ENCODE assay signal across 11 cellular contexts in genomic region chr13:42478531-42479156, GRCh38.
A peak's percentile ranks its signal among the peaks of the same experiment; 100 is the strongest.
DNase-seq lines count a peak whose midpoint lies in the region; ATAC-seq, FAIRE-seq and TF ChIP-seq lines count a peak whose summit lies in the region.
"Had no signal": no experiment of that assay in that cellular context is flagged by ENCODE, and none has a peak within 500 bp of the region (broad histone marks: within the 10 kb centered on the region; RNA-seq: fewer than 3 reads in every experiment).

No MANE protein-coding gene starts in this region.

- no peak overlapping the region for H4K5ac ChIP-seq in H1 (ENCODE audit: insufficient read length, low read depth, low read length)

- no peak overlapping the region for H2AK5ac ChIP-seq in H1 (ENCODE audit: low read depth, low read length)

- CTCF ChIA-PET in H1 (lab: Charles Lee; ENCODE audit: partially characterized antibody): interaction anchor here (0.6 to 1.9 kb wide), 14 partner anchors 13 to 606 kb away, joined by 3 to 6 read pairs (median 4); no protein-coding TSS in a partner anchor

- peak; percentile 92 for FAIRE-seq in H1 (lab: Jason Lieb, UNC)

- H3K4me1 ChIP-seq in H1 (replicated peaks in 1 of 4; ENCODE audit: control insufficient read depth in 3 of 4, insufficient read depth in 4 of 4, low read length in 3 of 4): no peaks in the 10 kb centered on the region

- ATAC-seq in GM19397 (IDR thresholded peaks at IDR 0.05; ENCODE audit: unreplicated experiment): no peak

- H2AFZ ChIP-seq in H1 (ENCODE audit: low read length): peak overlapping the region; percentile 92

- no peak overlapping the region for H3K4me3 Mint-ChIP-seq in progenitor cell of endocrine pancreas (ENCODE audit: low read depth)
- H3K4me3 Mint-ChIP-seq: activated CD4-positive, alpha-beta memory T cell treated with anti-CD3 and anti-CD28 coated beads, Interleukin-2, amount 10 ng/mL, durations not matched to agents 7 days and 5 days had no signal

- no peaks in the 10 kb centered on the region for H3K23me2 ChIP-seq in H1 (ENCODE audit: low read depth, low read length)

- 63% methylated on average over 3 of the region's 3 CpGs; no CpG with 5 or more reads in 1 of the 2 experiments for WGBS in H1 (ENCODE audit: extremely low coverage in 1 of 2, insufficient coverage in 1 of 2, insufficient read length in 1 of 2, insufficient replicate concordance in 2 of 2, low coverage in 1 of 2, low lambda C conversion rate in 2 of 2, missing lambda C conversion rate in 1 of 2), 2 experiments

- no peak overlapping the region for H3K56ac ChIP-seq in H1 (replicated peaks; ENCODE audit: insufficient read length, low read depth, low read length)

- H3K4ac ChIP-seq in H1 (replicated peaks; ENCODE audit: insufficient read length, low read depth, low read length): no peak overlapping the region

- TF ChIP-seq RAD21 in H1 (IDR thresholded peaks at IDR 0.05 in 1 of 2, conservative IDR thresholded peaks at IDR 0.05 in 1 of 2; ENCODE audit: low read depth in 2 of 2, low read length in 2 of 2): peak; percentile 65 to 75

- H3K27ac Mint-ChIP-seq in progenitor cell of endocrine pancreas: no peak overlapping the region
- H3K27ac Mint-ChIP-seq: activated CD4-positive, alpha-beta memory T cell treated with anti-CD3 and anti-CD28 coated beads, Interleukin-2, amount 10 ng/mL, durations not matched to agents 7 days and 5 days had no signal

- no peaks in the 10 kb centered on the region for H4K20me1 ChIP-seq in H1 (replicated peaks in 1 of 2; ENCODE audit: control insufficient read depth in 1 of 2, insufficient read depth in 2 of 2, low read length in 2 of 2)

- no peak overlapping the region for H3K23ac ChIP-seq in H1 (ENCODE audit: insufficient read length)

- peaks cover 2% of the 10 kb centered on the region for H3K4me1 Mint-ChIP-seq in progenitor cell of endocrine pancreas (ENCODE audit: low read depth)

- H3K27me3 ChIP-seq in H1 (replicated peaks in 1 of 4; ENCODE audit: control insufficient read depth in 3 of 4, extremely low read depth in 1 of 4, insufficient read depth in 3 of 4, low read length in 3 of 4): no peaks in the 10 kb centered on the region

- H3K79me2 ChIP-seq in H1 (ENCODE audit: control insufficient read depth in 1 of 2, insufficient read depth in 2 of 2, low read length in 2 of 2): no peaks in the 10 kb centered on the region

- peak in 2 of 3 experiments; percentile 51 to 74; a peak in 3 of 4 replicates for TF ChIP-seq CTCF in H1 (IDR thresholded peaks at IDR 0.05; ENCODE audit: control extremely low read depth in 1 of 3, insufficient read depth in 1 of 3, low read depth in 1 of 3, low read length in 3 of 3)
- peak; percentile 33 for TF ChIP-seq CTCF in progenitor cell of endocrine pancreas (IDR thresholded peaks at IDR 0.05; ENCODE audit: unreplicated experiment)

- H2BK12ac ChIP-seq in H1 (ENCODE audit: low read depth, low read length): no peak overlapping the region

- no peak for TF ChIP-seq EP300 in H1 (IDR thresholded peaks at IDR 0.05; ENCODE audit: borderline replicate concordance in 1 of 2, low read depth in 2 of 2, low read length in 2 of 2)

- no peak overlapping the region for H3K18ac ChIP-seq in H1 (ENCODE audit: extremely low read depth, low read length)

- no peak overlapping the region for H2BK15ac ChIP-seq in H1 (ENCODE audit: low read length)

- no peak overlapping the region for H2BK120ac ChIP-seq in H1 (replicated peaks; ENCODE audit: low read depth, low read length)

- no peaks in the 10 kb centered on the region for H3K79me1 ChIP-seq in H1 (ENCODE audit: low read depth, low read length)

- no peak overlapping the region for H3K4me2 ChIP-seq in H1 (ENCODE audit: insufficient read depth in 1 of 2, low read depth in 2 of 2, low read length in 2 of 2)

- no peak for TF ChIP-seq POLR2A in H1 (IDR thresholded peaks at IDR 0.05; ENCODE audit: control extremely low read depth in 1 of 2, low read depth in 2 of 2, low read length in 2 of 2)

- H3K4me3 ChIP-seq in H1 (ENCODE audit: extremely low read depth in 1 of 4, insufficient read depth in 2 of 4, low read depth in 3 of 4, low read length in 4 of 4): no peak overlapping the region

- no peak overlapping the region for H3K14ac ChIP-seq in H1 (ENCODE audit: insufficient read length)

- DNase-seq in NCI-H82 (lab: John Stamatoyannopoulos, UW) (peak; percentile 46), NCI-H82 treated with DMSO at 0.1 percent for 48 hours (lab: John Stamatoyannopoulos, UW; ENCODE audit: unreplicated experiment) (no peak), NCI-H1694 (lab: John Stamatoyannopoulos, UW) (peak; percentile 7), H1 (ENCODE audit: low read depth in 1 of 2, low spot score in 2 of 2) (no peak), progenitor cell of endocrine pancreas (ENCODE audit: low spot score, unreplicated experiment) (no peak), AG08395 (ENCODE audit: low spot score) (no peak), NCI-H1930 (lab: John Stamatoyannopoulos, UW) (no peak)
- DNase-seq: activated CD4-positive, alpha-beta memory T cell treated with anti-CD3 and anti-CD28 coated beads, Interleukin-2, amount 10 ng/mL, durations not matched to agents 7 days and 5 days; C1 segment of cervical spinal cord had no signal

- peaks cover 4% of the 10 kb centered on the region for H3K27me3 Mint-ChIP-seq in progenitor cell of endocrine pancreas
- H3K27me3 Mint-ChIP-seq: activated CD4-positive, alpha-beta memory T cell treated with anti-CD3 and anti-CD28 coated beads, Interleukin-2, amount 10 ng/mL, durations not matched to agents 7 days and 5 days had no signal

- H3K36me3 ChIP-seq in H1 (ENCODE audit: control insufficient read depth in 2 of 4, insufficient read depth in 4 of 4, low read length in 3 of 4): no peaks in the 10 kb centered on the region

- H4K91ac ChIP-seq in H1 (replicated peaks; ENCODE audit: insufficient read length, low read length): peak overlapping the region; percentile 63

- no peak overlapping the region for H2BK5ac ChIP-seq in H1 (ENCODE audit: low read depth, low read length)

- peaks cover 6% of the 10 kb centered on the region for H3K9me3 Mint-ChIP-seq in progenitor cell of endocrine pancreas (ENCODE audit: low read depth)

- no peak overlapping the region for H3K9ac ChIP-seq in H1 (replicated peaks in 1 of 4; ENCODE audit: extremely low read depth in 1 of 4, low read depth in 3 of 4, low read length in 3 of 4)

- no peak overlapping the region for H3K27ac ChIP-seq in H1 (ENCODE audit: low read depth, low read length)
- H3K27ac ChIP-seq: HL-60 had no signal

- POLR2A ChIA-PET in H1 (lab: Charles Lee; ENCODE audit: partially characterized antibody): interaction anchor here (0.7 kb wide), 1 partner anchor 31 kb away, joined by 3 read pairs; no protein-coding TSS in a partner anchor

- no peak overlapping the region for H2BK20ac ChIP-seq in H1 (ENCODE audit: low read length)

- peaks cover 13 to 15% of the 10 kb centered on the region in 2 experiments for H3K9me3 ChIP-seq in H1 (ENCODE audit: insufficient read depth in 2 of 2, low read depth in 1 of 2, low read length in 1 of 2)

- no peak overlapping the region for H4K8ac ChIP-seq in H1 (ENCODE audit: extremely low read depth, insufficient read depth, low read length)

- no peaks in the 10 kb centered on the region for H3K36me3 Mint-ChIP-seq in progenitor cell of endocrine pancreas (ENCODE audit: insufficient read depth)

TF ChIP-seq in H1, 55 proteins besides CTCF, POLR2A, EP300 and RAD21:
- TF ChIP-seq CEBPB (IDR thresholded peaks at IDR 0.05; ENCODE audit: low read depth, low read length) (no peak), YY1 (IDR thresholded peaks at IDR 0.05; ENCODE audit: low read depth, low read length) (peak; percentile 44; the same call in 1 of the 2 replicates)

Comparison
In these comparisons a context has a peak if more than half of its experiments do, and no peak if none do; other contexts are left out.
1. DNase-seq: peak in NCI-H82 (single experiment) and NCI-H1694 (single experiment); none in NCI-H82 treated with DMSO at 0.1 percent for 48 hours (single experiment), H1 (0 of 2), progenitor cell of endocrine pancreas (single experiment), AG08395 (single experiment) and NCI-H1930 (0 of 2).